13 cellular contexts compared by ENCODE assay signal in genomic region chr14:24941719-24942118, GRCh38.
DNase-seq lines count a peak whose midpoint lies in the region; ATAC-seq and FAIRE-seq lines count a peak whose summit lies in the region.
"Had no signal": no experiment of that assay in that cellular context is flagged by ENCODE, and none has a peak within 500 bp of the region (broad histone marks: within the 10 kb centered on the region; RNA-seq: fewer than 3 reads in every experiment).

No MANE protein-coding gene starts in this region.

- H3K36me3 ChIP-seq in small intestine (ENCODE audit: control insufficient read depth in 2 of 2, insufficient read depth in 2 of 2, low read length in 2 of 2) = no peaks in the 10 kb centered on the region

- DNase-seq in NCI-H2227 (lab: John Stamatoyannopoulos, UW; ENCODE audit: unreplicated experiment) = peak; percentile 24
- no peak for DNase-seq in NCI-H2227 treated with DMSO at 0.1 percent for 48 hours (lab: John Stamatoyannopoulos, UW)
- peak; percentile 29 for DNase-seq in HT-29 (ENCODE audit: low spot score)
- peak; percentile 95 for DNase-seq in NCI-H69 (lab: John Stamatoyannopoulos, UW)
- DNase-seq in small intestine = peak; percentile 40
- DNase-seq in dedifferentiated amniotic fluid mesenchymal stem cell (ENCODE audit: extremely low spot score) = no peak
- no peak for DNase-seq in LoVo (ENCODE audit: low spot score)
- DNase-seq: nucleus accumbens had no signal

- 12 to 67% (median 40%) methylated on average over 1 of the region's 1 CpG for WGBS in small intestine, 3 donors

- FAIRE-seq in small intestine (lab: Jason Lieb, UNC) = no peak
- FAIRE-seq: endometrium had no signal

- H3K27me3 ChIP-seq in small intestine (ENCODE audit: control insufficient read depth in 2 of 2, insufficient read depth in 2 of 2, low read length in 2 of 2) = no peaks in the 10 kb centered on the region

- no peak overlapping the region for H3K27ac ChIP-seq in small intestine (ENCODE audit: low read depth in 1 of 2, low read length in 1 of 2)

- no peak overlapping the region for H3K4me3 ChIP-seq in small intestine (ENCODE audit: low read depth in 1 of 2, low read length in 2 of 2)

- peaks cover 0 to 2% of the 10 kb centered on the region in 2 donors for H3K4me1 ChIP-seq in small intestine (ENCODE audit: control insufficient read depth in 2 of 2, insufficient read depth in 1 of 2, low read depth in 1 of 2, low read length in 1 of 2)

- no peak for ATAC-seq in GM18520 (IDR thresholded peaks at IDR 0.05; ENCODE audit: unreplicated experiment)
- ATAC-seq: activated CD4-positive, CD25-positive, alpha-beta regulatory T cell treated with anti-CD3 and anti-CD28 coated beads, Interleukin-2, amount 50 U/mL, for 24 hours; activated naive CD4-positive, alpha-beta T cell treated with anti-CD3 and anti-CD28 coated beads, Interleukin-2, amount 50 U/mL, for 72 hours; Panc1 had no signal

- no peaks in the 10 kb centered on the region for H3K9me3 ChIP-seq in small intestine (ENCODE audit: control insufficient read depth, low read depth)

Comparison
In these comparisons a context has a peak if more than half of its experiments do, and no peak if none do; other contexts are left out.
1. DNase-seq: peak in NCI-H2227 (single experiment), HT-29 (single experiment), NCI-H69 (single experiment) and small intestine (single experiment); none in NCI-H2227 treated with DMSO at 0.1 percent for 48 hours (single experiment), dedifferentiated amniotic fluid mesenchymal stem cell (single experiment) and LoVo (single experiment).